In genomic region chr2:108288534-108289106, GRCh38 we compare ENCODE assay signal across 1 cellular context.
TF ChIP-seq lines count a peak whose summit lies in the region.

Gene SULT1C2, plus strand, starts transcription at chr2:108288895. Its CDS starts 4,773 bp downstream, at chr2:108293668.

TF ChIP-seq in HepG2, 621 proteins besides CTCF, POLR2A, EP300 and RAD21 (continued from another document and continues in another):
- TF ChIP-seq KIAA2018 (CRISPR knock-in tag; IDR thresholded peaks at IDR 0.05; ENCODE audit: borderline replicate concordance) (no peak), FOXO4 (CRISPR knock-in tag; conservative IDR thresholded peaks at IDR 0.05) (no peak), RBFOX2 (IDR thresholded peaks at IDR 0.05; ENCODE audit: low read depth, low read length) (no peak), ZFP36L1 (CRISPR knock-in tag; IDR thresholded peaks at IDR 0.05) (no peak), KLF15 (CRISPR knock-in tag; IDR thresholded peaks at IDR 0.05; ENCODE audit: borderline replicate concordance) (no peak), KDM5A (IDR thresholded peaks at IDR 0.05; ENCODE audit: borderline replicate concordance, low read length) (no peak), PITX1 (CRISPR knock-in tag; IDR thresholded peaks at IDR 0.05) (0 out of 2 replicates have a peak, but pooled peaks have one; percentile 45), ZNF782 (CRISPR knock-in tag; IDR thresholded peaks at IDR 0.05; ENCODE audit: borderline replicate concordance) (no peak), ZNF816 (CRISPR knock-in tag; IDR thresholded peaks at IDR 0.05; ENCODE audit: borderline replicate concordance) (no peak), E2F5 (CRISPR knock-in tag; conservative IDR thresholded peaks at IDR 0.05) (no peak), ZNF563 (CRISPR knock-in tag; IDR thresholded peaks at IDR 0.05) (no peak), TARDBP (CRISPR knock-in tag; IDR thresholded peaks at IDR 0.05) (peak; percentile 38; the same call in 1 of the 2 replicates), MIXL1 (CRISPR knock-in tag; IDR thresholded peaks at IDR 0.05) (peak; percentile 37; the same call in 1 of the 2 replicates), ZNF580 (CRISPR knock-in tag; IDR thresholded peaks at IDR 0.05; ENCODE audit: borderline replicate concordance, low read depth) (no peak), NFKB2 (CRISPR knock-in tag; IDR thresholded peaks at IDR 0.05; ENCODE audit: borderline replicate concordance) (peak; percentile 34; the same call in 1 of the 2 replicates), CHD2 (IDR thresholded peaks at IDR 0.05; ENCODE audit: low read depth, low read length) (no peak), CEBPB (IDR thresholded peaks at IDR 0.05; ENCODE audit: borderline replicate concordance, low read depth, low read length) (no peak), ZNF224 (CRISPR knock-in tag; IDR thresholded peaks at IDR 0.05) (0 out of 2 replicates have a peak, but pooled peaks have one; percentile 34), PRPF4 (IDR thresholded peaks at IDR 0.05; ENCODE audit: low read depth, low read length, poor library complexity, severe bottlenecking) (no peak), SAP130 (CRISPR knock-in tag; IDR thresholded peaks at IDR 0.05; ENCODE audit: low read depth) (peak; percentile 37; the same call in 1 of the 2 replicates), HNRNPLL (IDR thresholded peaks at IDR 0.05; ENCODE audit: low read depth, low read length, poor library complexity, severe bottlenecking) (no peak), EHMT2 (IDR thresholded peaks at IDR 0.05; ENCODE audit: borderline replicate concordance, low read depth, low read length) (no peak), SP2 (CRISPR knock-in tag; IDR thresholded peaks at IDR 0.05) (no peak), ZNF296 (CRISPR knock-in tag; conservative IDR thresholded peaks at IDR 0.05) (no peak), U2AF1 (optimal IDR thresholded peaks at IDR 0.05; ENCODE audit: low read depth, low read length) (no peak), RXRA (CRISPR knock-in tag; IDR thresholded peaks at IDR 0.05) (peak; percentile 49; the same call in 1 of the 2 replicates), MZF1 (CRISPR knock-in tag; IDR thresholded peaks at IDR 0.05; ENCODE audit: borderline replicate concordance) (no peak), NFATC3 (CRISPR knock-in tag; IDR thresholded peaks at IDR 0.05) (no peak), RXRB (CRISPR knock-in tag; IDR thresholded peaks at IDR 0.05; ENCODE audit: borderline replicate concordance) (peak; percentile 65), TOPORS (CRISPR knock-in tag; IDR thresholded peaks at IDR 0.05) (no peak), EZH2 (conservative IDR thresholded peaks at IDR 0.05; ENCODE audit: low read depth, low read length) (no peak), BHLHE40 (IDR thresholded peaks at IDR 0.05; ENCODE audit: low read length) (peak; percentile 78), ZNF432 (CRISPR knock-in tag; IDR thresholded peaks at IDR 0.05; ENCODE audit: borderline replicate concordance) (no peak), DBP (CRISPR knock-in tag; IDR thresholded peaks at IDR 0.05; ENCODE audit: not compliant biosample characterization) (no peak), SP140L (CRISPR knock-in tag; IDR thresholded peaks at IDR 0.05; ENCODE audit: borderline replicate concordance) (0 out of 2 replicates have a peak, but pooled peaks have one; percentile 60), USF2 (IDR thresholded peaks at IDR 0.05; ENCODE audit: low read depth, low read length) (peak; percentile 76), USF2 (CRISPR knock-in tag; IDR thresholded peaks at IDR 0.05; ENCODE audit: borderline replicate concordance) (peak; percentile 75; the same call in 1 of the 2 replicates), ETV5 (CRISPR knock-in tag; IDR thresholded peaks at IDR 0.05; ENCODE audit: borderline replicate concordance) (no peak; the same call in 1 of the 2 replicates), E2F2 (CRISPR knock-in tag; IDR thresholded peaks at IDR 0.05; ENCODE audit: borderline replicate concordance) (no peak), MEIS1 (CRISPR knock-in tag; IDR thresholded peaks at IDR 0.05; ENCODE audit: borderline replicate concordance) (no peak), HOXA7 (CRISPR knock-in tag; IDR thresholded peaks at IDR 0.05) (no peak), ZFX (CRISPR knock-in tag; IDR thresholded peaks at IDR 0.05; ENCODE audit: low read depth) (peak; percentile 44; the same call in 1 of the 2 replicates), ZBTB44 (CRISPR knock-in tag; IDR thresholded peaks at IDR 0.05) (no peak), MEF2D (CRISPR knock-in tag; IDR thresholded peaks at IDR 0.05) (no peak), CSRNP1 (CRISPR knock-in tag; IDR thresholded peaks at IDR 0.05) (no peak), HIVEP1 (CRISPR knock-in tag; IDR thresholded peaks at IDR 0.05) (no peak), ZNF484 (CRISPR knock-in tag; IDR thresholded peaks at IDR 0.05; ENCODE audit: borderline replicate concordance, low read depth) (no peak), ZNF33B (CRISPR knock-in tag; IDR thresholded peaks at IDR 0.05) (no peak), SRY (CRISPR knock-in tag; IDR thresholded peaks at IDR 0.05) (no peak), NFIB (CRISPR knock-in tag; IDR thresholded peaks at IDR 0.05; ENCODE audit: borderline replicate concordance) (no peak)
